Comparison of ENCODE assay signal across 8 cellular contexts in genomic region chr12:84508325-84508861, GRCh38.
A peak's percentile ranks its signal among the peaks of the same experiment; 100 is the strongest.
DNase-seq lines count a peak whose midpoint lies in the region; ATAC-seq and TF ChIP-seq lines count a peak whose summit lies in the region.

No MANE protein-coding gene starts in this region.

- H3K4me3 Mint-ChIP-seq in activated naive CD4-positive, alpha-beta T cell treated with anti-CD3 and anti-CD28 coated beads for 36 hours, result no peak overlapping the region
- H3K4me3 Mint-ChIP-seq in activated CD4-positive, alpha-beta memory T cell treated with anti-CD3 and anti-CD28 coated beads, Interleukin-2, amount 10 ng/mL, durations not matched to agents 7 days and 5 days, result no peak overlapping the region

- H3F3A ChIP-seq in PC-3 (ENCODE audit: low read length, unreplicated experiment), result no peaks in the 10 kb centered on the region

- in situ Hi-C loops in transverse colon (cut with MboI; ENCODE audit: low pct_ligation_motif_present in 1 of 4, low pct_unique_long_range_greater_than_20kb in 1 of 4, low sequenced_read_pairs in 3 of 4), result no loop called here

- POLR2A ChIA-PET in PC-3 (lab: Charles Lee; ENCODE audit: unreplicated experiment), result interaction anchor here (0.6 kb wide), 1 partner anchor 1822 kb away, joined by 5 read pairs; no protein-coding TSS in a partner anchor
- POLR2A ChIA-PET in activated CD4-positive, alpha-beta memory T cell treated with anti-CD3 and anti-CD28 coated beads, Interleukin-2, amount 10 ng/mL, durations not matched to agents 7 days and 5 days (lab: Charles Lee), result no interaction called here

- intact Hi-C loops in activated naive CD4-positive, alpha-beta T cell treated with anti-CD3 and anti-CD28 coated beads for 36 hours (cut with micrococcal nuclease), result no loop called here
- intact Hi-C loops in PC-3 (cut with micrococcal nuclease), result loop anchor here (2.0 to 10.0 kb wide), 4 partner anchors 110 to 1044 kb away; no protein-coding TSS in a partner anchor
- intact Hi-C loops in transverse colon (cut with DNase I; ENCODE audit: low total_unique reads), result no loop called here

- H3K27me3 Mint-ChIP-seq in activated naive CD4-positive, alpha-beta T cell treated with anti-CD3 and anti-CD28 coated beads for 36 hours (ENCODE audit: low read depth), result no peaks in the 10 kb centered on the region
- no peaks in the 10 kb centered on the region for H3K27me3 Mint-ChIP-seq in activated CD4-positive, alpha-beta memory T cell treated with anti-CD3 and anti-CD28 coated beads, Interleukin-2, amount 10 ng/mL, durations not matched to agents 7 days and 5 days

- H3K27ac ChIP-seq in PC-3 (ENCODE audit: low read length) (peak overlapping the region; percentile 23), foreskin keratinocyte (peak overlapping the region; percentile 25), transverse colon (peak overlapping the region in 3 of 4 donors; percentile 3 to 20 (median 6))

- no peaks in the 10 kb centered on the region for H3K79me2 ChIP-seq in PC-3 (ENCODE audit: low read length)

- H3K9me3 ChIP-seq in PC-3 (ENCODE audit: low read length) (no peaks in the 10 kb centered on the region), transverse colon (no peaks in the 10 kb centered on the region)

- H3K9me3 Mint-ChIP-seq in activated naive CD4-positive, alpha-beta T cell treated with anti-CD3 and anti-CD28 coated beads for 36 hours, result no peaks in the 10 kb centered on the region
- no peaks in the 10 kb centered on the region for H3K9me3 Mint-ChIP-seq in activated CD4-positive, alpha-beta memory T cell treated with anti-CD3 and anti-CD28 coated beads, Interleukin-2, amount 10 ng/mL, durations not matched to agents 7 days and 5 days

- H3K4me1 ChIP-seq in PC-3 (ENCODE audit: insufficient read depth, low read length) (peaks cover 25% of the 10 kb centered on the region), foreskin keratinocyte (peaks cover 8% of the 10 kb centered on the region), transverse colon (peaks cover 0 to 16% (median 0%) of the 10 kb centered on the region in 4 donors)

- peak overlapping the region; percentile 20 for H3K27ac Mint-ChIP-seq in activated naive CD4-positive, alpha-beta T cell treated with anti-CD3 and anti-CD28 coated beads for 36 hours
- no peak overlapping the region for H3K27ac Mint-ChIP-seq in activated CD4-positive, alpha-beta memory T cell treated with anti-CD3 and anti-CD28 coated beads, Interleukin-2, amount 10 ng/mL, durations not matched to agents 7 days and 5 days

- TF ChIP-seq EP300 in transverse colon (IDR thresholded peaks at IDR 0.05; ENCODE audit: low read depth), result no peak

- no peaks in the 10 kb centered on the region for H3K27me3 ChIP-seq in PC-3 (ENCODE audit: low read length)
- H3K27me3 ChIP-seq in foreskin keratinocyte, result no peaks in the 10 kb centered on the region
- H3K27me3 ChIP-seq in transverse colon, result no peaks in the 10 kb centered on the region

- WGBS in transverse colon (ENCODE audit: low coverage in 1 of 2), 2 donors, result 42 to 47% methylated on average over 3 of the region's 3 CpGs

- H3K4me3 ChIP-seq in PC-3 (ENCODE audit: low read length) (no peak overlapping the region), transverse colon (no peak overlapping the region)

- H2AFZ ChIP-seq in PC-3 (ENCODE audit: low read length), result peak overlapping the region; percentile 56

- no peaks in the 10 kb centered on the region for H3K9me2 ChIP-seq in PC-3 (replicated peaks; ENCODE audit: low read length)

- H3K4me2 ChIP-seq in PC-3 (ENCODE audit: low read length), result peak overlapping the region; percentile 57

- DNase-seq in activated naive CD4-positive, alpha-beta T cell treated with anti-CD3 and anti-CD28 coated beads for 36 hours, result no peak
- DNase-seq in activated naive CD4-positive, alpha-beta T cell treated with Interleukin-2 at 50 U/mL for 16 hours, result no peak
- peak; percentile 86 for DNase-seq in PC-3
- DNase-seq in foreskin keratinocyte, result peak; percentile 84 to 93
- no peak for DNase-seq in transverse colon
- DNase-seq in activated CD4-positive, alpha-beta memory T cell treated with anti-CD3 and anti-CD28 coated beads, Interleukin-2, amount 10 ng/mL, durations not matched to agents 7 days and 5 days, result no peak

- H4K20me1 ChIP-seq in PC-3 (ENCODE audit: low read length), result no peaks in the 10 kb centered on the region

- TF ChIP-seq CTCF in PC-3 (conservative IDR thresholded peaks at IDR 0.05; ENCODE audit: low read depth, low read length), result peak; percentile 68
- peak; percentile 74 for TF ChIP-seq CTCF in foreskin keratinocyte (conservative IDR thresholded peaks at IDR 0.05)
- peak in 4 of 5 experiments; percentile 6 to 17 (median 16) for TF ChIP-seq CTCF in transverse colon (IDR thresholded peaks at IDR 0.05)

- H3K9ac ChIP-seq in PC-3 (ENCODE audit: low read length), result no peak overlapping the region

- no peaks in the 10 kb centered on the region for H3K4me1 Mint-ChIP-seq in activated naive CD4-positive, alpha-beta T cell treated with anti-CD3 and anti-CD28 coated beads for 36 hours (ENCODE audit: low read depth)
- H3K4me1 Mint-ChIP-seq in activated CD4-positive, alpha-beta memory T cell treated with anti-CD3 and anti-CD28 coated beads, Interleukin-2, amount 10 ng/mL, durations not matched to agents 7 days and 5 days, result no peaks in the 10 kb centered on the region

- no peak for TF ChIP-seq POLR2A in transverse colon (IDR thresholded peaks at IDR 0.05)

- H3K36me3 ChIP-seq in PC-3 (ENCODE audit: low read depth, low read length), result no peaks in the 10 kb centered on the region
- no peaks in the 10 kb centered on the region for H3K36me3 ChIP-seq in transverse colon

- no TSS peak for BruUV-seq in PC-3 (replicated peaks; lab: Mats Ljungman, UMichigan)

- H3K36me3 Mint-ChIP-seq in activated naive CD4-positive, alpha-beta T cell treated with anti-CD3 and anti-CD28 coated beads for 36 hours (ENCODE audit: low read depth), result no peaks in the 10 kb centered on the region
- H3K36me3 Mint-ChIP-seq in activated CD4-positive, alpha-beta memory T cell treated with anti-CD3 and anti-CD28 coated beads, Interleukin-2, amount 10 ng/mL, durations not matched to agents 7 days and 5 days (ENCODE audit: low read depth), result no peaks in the 10 kb centered on the region

- peak; percentile 55 for ATAC-seq in HG03139 (IDR thresholded peaks at IDR 0.05; ENCODE audit: unreplicated experiment)
- ATAC-seq in PC-3, result peak; percentile 89
- ATAC-seq in foreskin keratinocyte, result peak; percentile 96
- ATAC-seq in HG03108 (IDR thresholded peaks at IDR 0.05; ENCODE audit: unreplicated experiment), result no peak

- CTCF ChIA-PET in activated naive CD4-positive, alpha-beta T cell treated with anti-CD3 and anti-CD28 coated beads for 36 hours (lab: Charles Lee), result no interaction called here
- CTCF ChIA-PET in PC-3 (lab: Charles Lee), result interaction anchor here (0.6 to 1.1 kb wide), 2 partner anchors 16 to 1040 kb away, joined by 3 read pairs; no protein-coding TSS in a partner anchor
- CTCF ChIA-PET in activated CD4-positive, alpha-beta memory T cell treated with anti-CD3 and anti-CD28 coated beads, Interleukin-2, amount 10 ng/mL, durations not matched to agents 7 days and 5 days (lab: Charles Lee), result no interaction called here

Comparison
In these comparisons a context has a peak if more than half of its experiments do, and no peak if none do; other contexts are left out.
1. DNase-seq: peak in PC-3 (single experiment) and foreskin keratinocyte (2 of 2); none in activated naive CD4-positive, alpha-beta T cell treated with anti-CD3 and anti-CD28 coated beads for 36 hours (single experiment), activated naive CD4-positive, alpha-beta T cell treated with Interleukin-2 at 50 U/mL for 16 hours (single experiment), transverse colon (single experiment) and activated CD4-positive, alpha-beta memory T cell treated with anti-CD3 and anti-CD28 coated beads, Interleukin-2, amount 10 ng/mL, durations not matched to agents 7 days and 5 days (single experiment).
2. CTCF ChIP-seq: peak in every context shown above with its lines; median percentile 74 in foreskin keratinocyte; 68 in PC-3; 16 in transverse colon.
3. Peak in every context shown above with its lines, with median percentiles within 50 percentile points of each other: H3K27ac ChIP-seq.